ENCODE assay signal across 22 cellular contexts in genomic region chr5:133367413-133367812, GRCh38.
"Had no signal": no experiment of that assay in that cellular context is flagged by ENCODE, and none has a peak within 500 bp of the region (broad histone marks: within the 10 kb centered on the region; RNA-seq: fewer than 3 reads in every experiment).

No MANE protein-coding gene starts in this region.

- H3K4me3 Mint-ChIP-seq: activated CD4-positive, alpha-beta T cell treated with anti-CD3 and anti-CD28 coated beads for 36 hours; activated CD8-positive, alpha-beta T cell treated with anti-CD3 and anti-CD28 coated beads for 36 hours; activated naive CD4-positive, alpha-beta T cell treated with anti-CD3 and anti-CD28 coated beads, Interleukin-2, amount 10 ng/mL, durations not matched to agents 7 days and 5 days; activated naive CD8-positive, alpha-beta T cell treated with anti-CD3 and anti-CD28 coated beads for 36 hours; activated T-cell treated with anti-CD3 and anti-CD28 coated beads, Interleukin-2, amount 50 U/mL, for 72 hours had no signal

- ATAC-seq: activated CD4-positive, alpha-beta T cell treated with anti-CD3 and anti-CD28 coated beads for 36 hours; activated CD8-positive, alpha-beta T cell treated with anti-CD3 and anti-CD28 coated beads for 36 hours; activated T-cell treated with anti-CD3 and anti-CD28 coated beads, Interleukin-2, amount 50 U/mL, for 72 hours; K562 had no signal

- H3K27ac Mint-ChIP-seq: activated CD4-positive, alpha-beta T cell treated with anti-CD3 and anti-CD28 coated beads for 36 hours; activated CD8-positive, alpha-beta T cell treated with anti-CD3 and anti-CD28 coated beads for 36 hours; activated naive CD4-positive, alpha-beta T cell treated with anti-CD3 and anti-CD28 coated beads, Interleukin-2, amount 10 ng/mL, durations not matched to agents 7 days and 5 days; activated naive CD8-positive, alpha-beta T cell treated with anti-CD3 and anti-CD28 coated beads for 36 hours; activated T-cell treated with anti-CD3 and anti-CD28 coated beads, Interleukin-2, amount 50 U/mL, for 72 hours; activated T-helper 2 cell treated with anti-CD3 and anti-CD28 coated beads, Interferon-gamma antibody, Interleukin-2, Interleukin-4, amounts not matched to agents 10 μg/mL and 5 μg/mL and 100 μg/mL, durations not matched to agents 14 hours and 24 hours and 36 hours had no signal

- DNase-seq: activated CD4-positive, alpha-beta T cell treated with anti-CD3 and anti-CD28 coated beads for 36 hours; activated CD4-positive, alpha-beta T cell treated with anti-CD3 and anti-CD28 coated beads, Interleukin-2, amount 50 U/mL, for 1 hour; activated CD8-positive, alpha-beta memory T cell treated with anti-CD3 and anti-CD28 coated beads, Interleukin-2, amount 50 U/mL, for 4 hours; activated CD8-positive, alpha-beta T cell treated with anti-CD3 and anti-CD28 coated beads for 36 hours; activated gamma-delta T cell treated with Interleukin-2 at 50 U/mL for 16 hours; activated naive CD4-positive, alpha-beta T cell treated with anti-CD3 and anti-CD28 coated beads, Interleukin-2, amount 10 ng/mL, durations not matched to agents 7 days and 5 days; activated naive CD8-positive, alpha-beta T cell treated with anti-CD3 and anti-CD28 coated beads for 36 hours; activated T-cell treated with anti-CD3 and anti-CD28 coated beads, Interleukin-2, amount 50 U/mL, for 72 hours; brain microvascular endothelial cell; Karpas-422; MM.1S; NCI-H1105 treated with DMSO at 0.1 percent for 48 hours; NCI-H1436 treated with DMSO at 0.1 percent for 48 hours; NCI-H187; NCI-H2081; NCI-H510A treated with DMSO at 0.1 percent for 48 hours; Peyer's patch; SHP77 treated with DMSO at 0.1 percent for 48 hours; T-helper 2 cell; T1000 had no signal

- H3K9me3 Mint-ChIP-seq: activated CD8-positive, alpha-beta T cell treated with anti-CD3 and anti-CD28 coated beads for 36 hours; activated naive CD4-positive, alpha-beta T cell treated with anti-CD3 and anti-CD28 coated beads, Interleukin-2, amount 10 ng/mL, durations not matched to agents 7 days and 5 days; activated naive CD8-positive, alpha-beta T cell treated with anti-CD3 and anti-CD28 coated beads for 36 hours; activated T-cell treated with anti-CD3 and anti-CD28 coated beads, Interleukin-2, amount 50 U/mL, for 72 hours; activated T-helper 2 cell treated with anti-CD3 and anti-CD28 coated beads, Interferon-gamma antibody, Interleukin-2, Interleukin-4, amounts not matched to agents 10 μg/mL and 5 μg/mL and 100 μg/mL, durations not matched to agents 14 hours and 24 hours and 36 hours had no signal

- H3K27me3 Mint-ChIP-seq: activated CD4-positive, alpha-beta T cell treated with anti-CD3 and anti-CD28 coated beads for 36 hours had no signal

- H3K9me3 ChIP-seq: Peyer's patch had no signal

- H3K36me3 Mint-ChIP-seq: activated naive CD4-positive, alpha-beta T cell treated with anti-CD3 and anti-CD28 coated beads, Interleukin-2, amount 10 ng/mL, durations not matched to agents 7 days and 5 days; activated naive CD8-positive, alpha-beta T cell treated with anti-CD3 and anti-CD28 coated beads for 36 hours had no signal

- H3K4me1 Mint-ChIP-seq: activated CD4-positive, alpha-beta T cell treated with anti-CD3 and anti-CD28 coated beads for 36 hours; activated naive CD4-positive, alpha-beta T cell treated with anti-CD3 and anti-CD28 coated beads, Interleukin-2, amount 10 ng/mL, durations not matched to agents 7 days and 5 days; activated naive CD8-positive, alpha-beta T cell treated with anti-CD3 and anti-CD28 coated beads for 36 hours had no signal
